24 cellular contexts compared by ENCODE assay signal in genomic region chr20:21338291-21338690, GRCh38. TPM values are rescaled to one million over a fixed set of nuclear protein-coding genes. Genes with fewer than 3 reads are reported as not detected.
"Had no signal": no experiment of that assay in that cellular context is flagged by ENCODE, and none has a peak within 500 bp of the region (broad histone marks: within the 10 kb centered on the region; RNA-seq: fewer than 3 reads in every experiment).

No MANE protein-coding gene starts in this region.

- DNase-seq: IMR-90, Kasumi-1, MM.1S, NCI-H1092 treated with DMSO at 0.1 percent for 48 hours, NCI-H1417 treated with DMSO at 0.1 percent for 48 hours, NCI-H146, NCI-H1694 treated with DMSO at 0.1 percent for 48 hours, NCI-H1930, NCI-H2081, NCI-H2171, NCI-H226, NCI-H446, NCI-H510A, NCI-H524 treated with DMSO at 0.1 percent for 48 hours, NCI-H69, NCI-H774, Right ventricle myocardium superior, RPMI8226, SIG-M5 had no signal

- FAIRE-seq: RCC 7860 had no signal

- H3K4me1 ChIP-seq: SJSA1 had no signal

- H3K27ac ChIP-seq: KMS-11, SJSA1, SK-N-MC had no signal

- H3K9ac ChIP-seq: KMS-11 had no signal

- H3K9me3 ChIP-seq: SJSA1 had no signal

- H3K4me2 ChIP-seq: KMS-11 had no signal

- H3K4me3 ChIP-seq: SJSA1, SK-N-MC had no signal

- H3K27me3 ChIP-seq: SJSA1 had no signal

RNA-seq across cellular contexts. Expression of gene NKX2-4, which starts 59.0 kb away (rescaled TPM):
- total RNA-seq: HT-29, IMR-90, Right ventricle myocardium superior had no signal
- polyA plus RNA-seq: IMR-90 had no signal
